Comparison of ENCODE assay signal across 2 cellular contexts in the genomic region with DNA sequence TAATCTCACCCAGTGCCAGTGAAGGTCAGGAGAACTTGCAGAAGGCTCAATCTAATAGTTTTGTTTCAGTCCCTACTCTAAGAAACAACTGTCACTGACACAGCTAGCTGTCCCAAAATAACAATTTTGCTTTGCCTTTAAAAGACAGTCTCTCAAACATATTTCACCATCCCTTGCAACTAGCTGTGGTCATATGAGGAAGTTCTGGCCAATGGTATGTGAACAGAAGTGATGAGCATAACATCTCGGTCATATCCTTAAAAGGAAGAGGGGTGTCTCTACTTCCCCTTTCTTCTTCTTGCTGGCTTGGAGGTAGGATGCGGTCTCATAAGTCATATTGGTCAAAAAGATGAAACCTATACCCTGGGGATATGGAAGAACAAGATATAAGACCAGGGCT.
TF ChIP-seq lines count a peak whose summit lies in the region.

No MANE protein-coding gene starts in this region.

TF ChIP-seq in HepG2, 621 proteins besides CTCF, POLR2A, EP300 and RAD21 (continued from another document):
- TF ChIP-seq ZNF513 (CRISPR knock-in tag; conservative IDR thresholded peaks at IDR 0.05) (no peak), ZNF678 (CRISPR knock-in tag; IDR thresholded peaks at IDR 0.05) (no peak), ZNF891 (CRISPR knock-in tag; IDR thresholded peaks at IDR 0.05) (no peak)
- TF ChIP-seq, protein P1, sequence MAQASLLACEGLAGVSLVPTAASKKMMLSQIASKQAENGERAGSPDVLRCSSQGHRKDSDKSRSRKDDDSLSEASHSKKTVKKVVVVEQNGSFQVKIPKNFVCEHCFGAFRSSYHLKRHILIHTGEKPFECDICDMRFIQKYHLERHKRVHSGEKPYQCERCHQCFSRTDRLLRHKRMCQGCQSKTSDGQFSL (CRISPR knock-in tag; IDR thresholded peaks at IDR 0.05), result no peak

TF ChIP-seq in SK-N-SH, 30 proteins besides CTCF, POLR2A, EP300 and RAD21 (continued from another document):
- TF ChIP-seq PBX3 (IDR thresholded peaks at IDR 0.05) (no peak), SMC3 (IDR thresholded peaks at IDR 0.05; ENCODE audit: low read depth, low read length) (no peak), ELF1 (IDR thresholded peaks at IDR 0.05) (no peak), FOXJ3 (CRISPR knock-in tag; IDR thresholded peaks at IDR 0.05) (no peak), RFX5 (IDR thresholded peaks at IDR 0.05; ENCODE audit: low read length) (no peak)
